ENCODE assay signal across 11 cellular contexts in the genomic region with DNA sequence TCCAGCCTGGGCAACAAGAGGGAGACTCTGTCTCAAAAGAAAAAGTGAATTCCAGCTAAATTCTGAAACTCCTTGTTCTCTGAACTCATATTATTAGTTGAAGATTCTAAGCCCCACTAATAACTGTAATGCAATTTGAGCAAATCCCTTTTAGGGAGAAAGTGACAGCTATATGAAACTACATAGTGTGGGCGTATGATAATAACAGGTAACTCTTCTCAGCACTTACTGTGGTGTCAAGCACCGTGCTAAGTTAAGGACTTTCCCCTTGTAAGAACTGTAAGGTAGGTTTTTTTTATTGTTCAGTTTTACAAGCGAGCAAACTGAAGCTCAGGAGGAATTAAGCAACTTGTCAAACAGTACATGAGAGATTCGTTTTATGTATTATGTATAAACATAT. TPM values are rescaled to one million over a fixed set of nuclear protein-coding genes. Genes with fewer than 3 reads are reported as not detected.
DNase-seq lines count a peak whose midpoint lies in the region; ATAC-seq lines count a peak whose summit lies in the region.
"Had no signal": no experiment of that assay in that cellular context is flagged by ENCODE, and none has a peak within 500 bp of the region (broad histone marks: within the 10 kb centered on the region; RNA-seq: fewer than 3 reads in every experiment).

No MANE protein-coding gene starts in this region.

- DNase-seq in stimulated activated CD4-positive, alpha-beta T cell treated with anti-CD3 and anti-CD28 coated beads, Interleukin-15, amount 100 ng/mL, for 24 hours = peak; percentile 21
- no peak for DNase-seq in stimulated activated CD4-positive, alpha-beta T cell treated with anti-CD3 and anti-CD28 coated beads, Interleukin-4, amount 100 ng/mL, for 4 hours
- DNase-seq in T-helper 17 cell (no peak), T1000 (lab: John Stamatoyannopoulos, UW) (no peak), DMS 273 (lab: John Stamatoyannopoulos, UW; ENCODE audit: unreplicated experiment) (no peak), middle frontal gyrus (ENCODE audit: extremely low spot score, low spot score) (no peak), hepatic stellate cell (ENCODE audit: low spot score) (no peak)
- DNase-seq: kidney glomerular epithelial cell had no signal

- peak; percentile 61 for ATAC-seq in HG02798 (IDR thresholded peaks at IDR 0.05; ENCODE audit: poor library complexity, unreplicated experiment)
- peak; percentile 79 for ATAC-seq in T-helper 17 cell

- peak overlapping the region; percentile 71 for H3K4me3 Mint-ChIP-seq in T-helper 17 cell

- H3K4me1 Mint-ChIP-seq in T-helper 17 cell = peaks cover 51% of the 10 kb centered on the region

- H3K9me3 ChIP-seq in T-helper 17 cell (ENCODE audit: control insufficient read depth, low read length, poor library complexity, severe bottlenecking) = no peaks in the 10 kb centered on the region
- H3K9me3 ChIP-seq: BLaER1, prostate gland had no signal

- H3K36me3 Mint-ChIP-seq in T-helper 17 cell (ENCODE audit: low read depth) = peaks cover 5% of the 10 kb centered on the region

- no peaks in the 10 kb centered on the region for H3K27me3 Mint-ChIP-seq in T-helper 17 cell

- H3K27ac Mint-ChIP-seq in T-helper 17 cell = peak overlapping the region; percentile 91

RNA-seq across cellular contexts. Expression of a gene that starts 5.4 kb away (rescaled TPM):
- 10 to 100 TPM; 78.8 to 87.5 TPM for total RNA-seq in T-helper 17 cell

RNA-seq across cellular contexts. Expression of a gene that starts 8.4 kb away (rescaled TPM):
- 10 to 100 TPM; 84.9 to 95.9 TPM for total RNA-seq in T-helper 17 cell

RNA-seq across cellular contexts. Expression of a gene that starts 43.7 kb away (rescaled TPM):
- total RNA-seq in T-helper 17 cell = 10 to 100 TPM; 12.7 to 20.2 TPM
